ENCODE assay signal across 17 cellular contexts in genomic region chr12:19642305-19642704, GRCh38.
"Had no signal": no experiment of that assay in that cellular context is flagged by ENCODE, and none has a peak within 500 bp of the region (broad histone marks: within the 10 kb centered on the region; RNA-seq: fewer than 3 reads in every experiment).

No MANE protein-coding gene starts in this region.

- H3K27ac ChIP-seq: brain microvascular endothelial cell, colonic mucosa, parathyroid adenoma, sigmoid colon had no signal

- H3K27ac Mint-ChIP-seq: activated CD4-positive, alpha-beta T cell treated with anti-CD3 and anti-CD28 coated beads, Interleukin-2, amount 10 ng/mL, durations not matched to agents 24 days and 14 days; activated CD8-positive, alpha-beta T cell treated with anti-CD3 and anti-CD28 coated beads for 36 hours; activated naive CD4-positive, alpha-beta T cell treated with anti-CD3 and anti-CD28 coated beads, Interleukin-2, amount 10 ng/mL, durations not matched to agents 7 days and 5 days; activated naive CD8-positive, alpha-beta T cell treated with anti-CD3 and anti-CD28 coated beads, Interleukin-2, amount 50 U/mL, for 24 hours; activated T-cell treated with anti-CD3 and anti-CD28 coated beads, Interleukin-2, amount 50 U/mL, for 24 hours; natural killer cell had no signal

- H3K27me3 Mint-ChIP-seq: activated CD4-positive, alpha-beta T cell treated with anti-CD3 and anti-CD28 coated beads, Interleukin-2, amount 10 ng/mL, durations not matched to agents 24 days and 14 days; activated CD8-positive, alpha-beta T cell treated with anti-CD3 and anti-CD28 coated beads for 36 hours; activated naive CD4-positive, alpha-beta T cell treated with anti-CD3 and anti-CD28 coated beads, Interleukin-2, amount 10 ng/mL, durations not matched to agents 7 days and 5 days; activated naive CD8-positive, alpha-beta T cell treated with anti-CD3 and anti-CD28 coated beads, Interleukin-2, amount 50 U/mL, for 24 hours; activated T-cell treated with anti-CD3 and anti-CD28 coated beads, Interleukin-2, amount 50 U/mL, for 24 hours; central memory CD8-positive, alpha-beta T cell had no signal

- H3K4me3 Mint-ChIP-seq: activated CD4-positive, alpha-beta T cell treated with anti-CD3 and anti-CD28 coated beads, Interleukin-2, amount 10 ng/mL, durations not matched to agents 24 days and 14 days; activated CD8-positive, alpha-beta T cell treated with anti-CD3 and anti-CD28 coated beads for 36 hours; activated naive CD4-positive, alpha-beta T cell treated with anti-CD3 and anti-CD28 coated beads, Interleukin-2, amount 10 ng/mL, durations not matched to agents 7 days and 5 days; activated naive CD8-positive, alpha-beta T cell treated with anti-CD3 and anti-CD28 coated beads, Interleukin-2, amount 50 U/mL, for 24 hours; activated T-cell treated with anti-CD3 and anti-CD28 coated beads, Interleukin-2, amount 50 U/mL, for 24 hours; central memory CD8-positive, alpha-beta T cell; natural killer cell had no signal

- H3K4me1 ChIP-seq: colonic mucosa, parathyroid adenoma had no signal

- H3K9me3 ChIP-seq: colonic mucosa had no signal

- DNase-seq: activated CD4-positive, alpha-beta T cell treated with anti-CD3 and anti-CD28 coated beads, Interleukin-2, amount 10 ng/mL, durations not matched to agents 24 days and 14 days; activated CD8-positive, alpha-beta T cell treated with anti-CD3 and anti-CD28 coated beads for 36 hours; activated effector memory CD4-positive, alpha-beta T cell treated with Interleukin-2 at 50 U/mL for 16 hours; activated naive CD4-positive, alpha-beta T cell treated with anti-CD3 and anti-CD28 coated beads, Interleukin-2, amount 10 ng/mL, durations not matched to agents 7 days and 5 days; activated naive CD8-positive, alpha-beta T cell treated with anti-CD3 and anti-CD28 coated beads, Interleukin-2, amount 50 U/mL, for 24 hours; activated T-cell treated with anti-CD3 and anti-CD28 coated beads, Interleukin-2, amount 50 U/mL, for 24 hours; anterior cingulate cortex; brain microvascular endothelial cell; colonic mucosa; erythroblast; head of caudate nucleus; natural killer cell; sigmoid colon; stimulated activated naive CD4-positive, alpha-beta T cell had no signal

- H3K9ac ChIP-seq: parathyroid adenoma had no signal

- H3K79me2 ChIP-seq: parathyroid adenoma had no signal

- H3K9me3 Mint-ChIP-seq: activated CD4-positive, alpha-beta T cell treated with anti-CD3 and anti-CD28 coated beads, Interleukin-2, amount 10 ng/mL, durations not matched to agents 24 days and 14 days had no signal

- H2AFZ ChIP-seq: parathyroid adenoma had no signal

- H3K4me3 ChIP-seq: colonic mucosa, lung, sigmoid colon had no signal

- H3K36me3 ChIP-seq: brain microvascular endothelial cell, colonic mucosa, sigmoid colon had no signal

- H3K4me1 Mint-ChIP-seq: activated CD4-positive, alpha-beta T cell treated with anti-CD3 and anti-CD28 coated beads, Interleukin-2, amount 10 ng/mL, durations not matched to agents 24 days and 14 days; activated naive CD4-positive, alpha-beta T cell treated with anti-CD3 and anti-CD28 coated beads, Interleukin-2, amount 10 ng/mL, durations not matched to agents 7 days and 5 days; activated naive CD8-positive, alpha-beta T cell treated with anti-CD3 and anti-CD28 coated beads, Interleukin-2, amount 50 U/mL, for 24 hours; central memory CD8-positive, alpha-beta T cell; natural killer cell had no signal

- H3K27me3 ChIP-seq: brain microvascular endothelial cell, colonic mucosa, sigmoid colon had no signal
